ENCODE assay signal across 17 cellular contexts in the genomic region with DNA sequence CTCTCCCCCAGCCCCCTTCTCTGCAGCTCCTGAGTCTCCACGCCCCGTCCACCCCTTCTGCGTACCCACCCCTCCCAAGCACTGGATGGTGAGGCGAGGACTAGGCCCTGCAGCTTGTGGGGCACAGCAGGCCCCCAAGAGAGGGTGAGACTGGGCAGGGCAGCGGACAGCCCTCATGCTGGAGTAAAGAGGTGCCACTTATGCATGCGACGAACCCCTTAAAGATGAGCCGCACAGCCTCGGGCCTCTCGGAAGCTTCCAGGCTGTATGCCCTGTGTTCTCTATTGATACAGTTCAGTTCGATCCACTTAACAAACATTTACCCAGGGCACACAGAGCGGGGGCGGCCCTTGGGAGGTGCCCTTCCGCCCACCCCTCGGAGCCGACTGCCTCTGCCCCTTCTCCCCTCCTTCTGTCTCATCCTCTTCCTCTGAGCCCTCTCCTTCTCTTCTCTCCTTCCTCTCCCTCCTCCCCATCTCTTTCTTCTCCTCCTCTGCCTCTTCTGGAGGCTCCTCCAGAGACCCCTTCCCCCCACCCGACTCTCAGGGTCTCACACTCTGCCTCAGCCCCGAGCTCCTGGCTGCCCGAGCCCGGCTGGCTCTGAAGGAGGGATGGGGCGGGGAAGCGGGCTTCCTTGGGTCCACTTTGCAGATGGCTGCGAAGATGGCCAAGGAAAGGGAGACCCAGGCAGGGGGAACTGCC. TPM values are rescaled to one million over a fixed set of nuclear protein-coding genes. Genes with fewer than 3 reads are reported as not detected.
"Had no signal": no experiment of that assay in that cellular context is flagged by ENCODE, and none has a peak within 500 bp of the region (broad histone marks: within the 10 kb centered on the region; RNA-seq: fewer than 3 reads in every experiment).

No MANE protein-coding gene starts in this region.

- H3K4me1 ChIP-seq: left lung, prostate gland had no signal

- H3K9me3 ChIP-seq: left lung, prostate gland, upper lobe of left lung had no signal

- H3K9me3 Mint-ChIP-seq: activated CD4-positive, alpha-beta memory T cell treated with anti-CD3 and anti-CD28 coated beads for 36 hours; activated T-cell treated with anti-CD3 and anti-CD28 coated beads, Interleukin-2, amount 50 U/mL, for 4 hours; natural killer cell; stimulated activated naive CD8-positive, alpha-beta T cell treated with anti-CD3 and anti-CD28 coated beads, Interleukin-15, Interleukin-2, amounts not matched to agents 100 ng/mL and 50 ng/mL, for 24 hours had no signal

- H3K27ac ChIP-seq: cardiac muscle cell, left lung, prostate gland had no signal

- H3K4me1 Mint-ChIP-seq: activated CD4-positive, alpha-beta T cell treated with anti-CD3 and anti-CD28 coated beads for 36 hours; natural killer cell; T-helper 17 cell had no signal

- ATAC-seq: activated CD4-positive, alpha-beta T cell treated with anti-CD3 and anti-CD28 coated beads for 36 hours; activated T-cell treated with anti-CD3 and anti-CD28 coated beads, Interleukin-2, amount 50 U/mL, for 4 hours; right cardiac atrium; T-helper 17 cell had no signal

- H3K36me3 Mint-ChIP-seq: activated CD4-positive, alpha-beta memory T cell treated with anti-CD3 and anti-CD28 coated beads for 36 hours; natural killer cell had no signal

- H3K27me3 ChIP-seq: cardiac muscle cell, upper lobe of left lung had no signal

- DNase-seq: activated CD4-positive, alpha-beta memory T cell treated with anti-CD3 and anti-CD28 coated beads for 36 hours; activated CD4-positive, alpha-beta T cell treated with anti-CD3 and anti-CD28 coated beads for 36 hours; activated effector memory CD4-positive, alpha-beta T cell treated with Interleukin-2 at 50 U/mL for 16 hours; activated naive CD4-positive, alpha-beta T cell treated with anti-CD3 and anti-CD28 coated beads, Interleukin-2, amount 50 U/mL, for 16 hours; activated T-cell treated with anti-CD3 and anti-CD28 coated beads, Interleukin-2, amount 50 U/mL, for 4 hours; hippocampal formation; natural killer cell; occipital lobe; right cardiac atrium; T-helper 17 cell had no signal

- H3K4me3 ChIP-seq: cardiac muscle cell, left lung, prostate gland, upper lobe of left lung had no signal

- H3K36me3 ChIP-seq: cardiac muscle cell, left lung, prostate gland, upper lobe of left lung had no signal

- H3K4me3 Mint-ChIP-seq: activated CD4-positive, alpha-beta memory T cell treated with anti-CD3 and anti-CD28 coated beads for 36 hours; activated CD4-positive, alpha-beta T cell treated with anti-CD3 and anti-CD28 coated beads for 36 hours; activated T-cell treated with anti-CD3 and anti-CD28 coated beads, Interleukin-2, amount 50 U/mL, for 4 hours; natural killer cell; stimulated activated naive CD8-positive, alpha-beta T cell treated with anti-CD3 and anti-CD28 coated beads, Interleukin-15, Interleukin-2, amounts not matched to agents 100 ng/mL and 50 ng/mL, for 24 hours; T-helper 17 cell had no signal

- H3K27ac Mint-ChIP-seq: activated CD4-positive, alpha-beta memory T cell treated with anti-CD3 and anti-CD28 coated beads for 36 hours; activated CD4-positive, alpha-beta T cell treated with anti-CD3 and anti-CD28 coated beads for 36 hours; natural killer cell; stimulated activated naive CD8-positive, alpha-beta T cell treated with anti-CD3 and anti-CD28 coated beads, Interleukin-15, Interleukin-2, amounts not matched to agents 100 ng/mL and 50 ng/mL, for 24 hours; T-helper 17 cell had no signal

RNA-seq across cellular contexts. Expression of gene DLK1, which starts 32.7 kb away (rescaled TPM):
- total RNA-seq: activated CD4-positive, alpha-beta memory T cell treated with anti-CD3 and anti-CD28 coated beads for 36 hours; activated CD4-positive, alpha-beta T cell treated with anti-CD3 and anti-CD28 coated beads for 36 hours; mammary epithelial cell; natural killer cell; right cardiac atrium had no signal
- polyA plus RNA-seq: keratinocyte, mammary epithelial cell had no signal
